In the genomic region with DNA sequence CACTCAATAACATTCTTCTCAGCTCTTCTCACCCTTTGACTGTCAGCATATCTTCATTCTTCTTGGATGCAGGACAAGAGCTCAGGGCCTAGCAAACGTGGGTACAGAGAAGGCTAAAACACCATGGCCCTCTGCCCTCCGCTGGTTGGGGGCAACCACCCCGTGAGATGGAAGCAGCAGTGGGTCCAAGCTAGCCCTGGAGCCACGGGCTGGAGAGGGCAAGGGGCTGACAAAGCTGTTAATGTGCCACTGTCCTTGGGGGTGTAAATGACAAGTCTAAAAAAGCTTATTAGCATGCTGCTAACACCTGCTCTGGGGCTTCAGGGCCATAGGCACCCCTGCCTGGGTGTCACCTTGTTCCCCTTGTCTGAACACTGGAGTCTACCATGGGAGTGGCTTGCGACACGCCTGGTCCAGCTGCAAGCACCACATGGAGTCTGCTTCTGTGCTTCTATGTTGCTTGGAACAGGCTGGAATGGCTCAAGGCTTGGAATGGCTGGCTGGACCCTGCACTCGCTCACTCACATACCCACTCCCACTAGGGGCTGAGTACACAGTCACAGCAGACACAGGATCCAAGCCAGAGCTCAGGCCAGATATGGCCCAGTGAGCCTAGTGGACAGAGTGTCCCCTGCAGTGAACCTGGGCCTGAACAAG, we compare ENCODE assay signal across 34 cellular contexts.
"Had no signal": no experiment of that assay in that cellular context is flagged by ENCODE, and none has a peak within 500 bp of the region (broad histone marks: within the 10 kb centered on the region; RNA-seq: fewer than 3 reads in every experiment).

No MANE protein-coding gene starts in this region.

- H3K4me1 Mint-ChIP-seq: activated CD4-positive, alpha-beta T cell treated with anti-CD3 and anti-CD28 coated beads, Interleukin-2, amount 10 ng/mL, durations not matched to agents 24 days and 14 days; activated naive CD4-positive, alpha-beta T cell treated with anti-CD3 and anti-CD28 coated beads, Interleukin-2, amount 50 U/mL, for 24 hours; activated naive CD8-positive, alpha-beta T cell treated with anti-CD3 and anti-CD28 coated beads, Interleukin-2, amount 10 ng/mL, durations not matched to agents 7 days and 5 days had no signal

- H3K27me3 Mint-ChIP-seq: activated CD4-positive, alpha-beta T cell treated with anti-CD3 and anti-CD28 coated beads, Interleukin-2, amount 10 ng/mL, durations not matched to agents 24 days and 14 days; activated CD8-positive, alpha-beta T cell treated with anti-CD3 and anti-CD28 coated beads for 36 hours; activated naive CD4-positive, alpha-beta T cell treated with anti-CD3 and anti-CD28 coated beads, Interleukin-2, amount 50 U/mL, for 24 hours; activated naive CD8-positive, alpha-beta T cell treated with anti-CD3 and anti-CD28 coated beads, Interleukin-2, amount 10 ng/mL, durations not matched to agents 7 days and 5 days; activated T-cell treated with anti-CD3 and anti-CD28 coated beads, Interleukin-2, amount 50 U/mL, for 24 hours had no signal

- H3K9me3 ChIP-seq: body of pancreas, breast epithelium, MG63, Peyer's patch had no signal

- DNase-seq: activated CD4-positive, alpha-beta T cell treated with anti-CD3 and anti-CD28 coated beads, Interleukin-2, amount 10 ng/mL, durations not matched to agents 24 days and 14 days; activated CD4-positive, alpha-beta T cell treated with anti-CD3 and anti-CD28 coated beads, Interleukin-2, amount 50 U/mL, for 4 hours; activated CD4-positive, CD25-positive, alpha-beta regulatory T cell; activated CD8-positive, alpha-beta T cell treated with anti-CD3 and anti-CD28 coated beads for 36 hours; activated gamma-delta T cell; activated naive CD4-positive, alpha-beta T cell treated with Interleukin-2 at 50 U/mL for 16 hours; activated naive CD8-positive, alpha-beta T cell treated with anti-CD3 and anti-CD28 coated beads, Interleukin-2, amount 10 ng/mL, durations not matched to agents 7 days and 5 days; activated T-cell treated with anti-CD3 and anti-CD28 coated beads, Interleukin-2, amount 50 U/mL, for 24 hours; amygdala; body of pancreas; caudate nucleus; Kasumi-1; KG1; MG63; NCI-H1048; NCI-H1105 treated with DMSO at 0.1 percent for 48 hours; NCI-H1436; NCI-H1694 treated with DMSO at 0.1 percent for 48 hours; NCI-H2029; NCI-H345; NCI-H524 treated with DMSO at 0.1 percent for 48 hours; PC-3; Peyer's patch; RPMI8226; SIG-M5; T-helper 1 cell; T-helper 2 cell; T-helper 9 cell; WERI-Rb-1 had no signal

- H3K4me1 ChIP-seq: body of pancreas, breast epithelium, Peyer's patch had no signal

- H3K27me3 ChIP-seq: body of pancreas, breast epithelium, MG63, Peyer's patch had no signal

- H3K36me3 Mint-ChIP-seq: activated naive CD4-positive, alpha-beta T cell treated with anti-CD3 and anti-CD28 coated beads, Interleukin-2, amount 50 U/mL, for 24 hours; activated naive CD8-positive, alpha-beta T cell treated with anti-CD3 and anti-CD28 coated beads, Interleukin-2, amount 10 ng/mL, durations not matched to agents 7 days and 5 days had no signal

- FAIRE-seq: astrocyte had no signal

- H3K9me3 Mint-ChIP-seq: activated CD4-positive, alpha-beta T cell treated with anti-CD3 and anti-CD28 coated beads, Interleukin-2, amount 10 ng/mL, durations not matched to agents 24 days and 14 days; activated CD8-positive, alpha-beta T cell treated with anti-CD3 and anti-CD28 coated beads for 36 hours; activated naive CD4-positive, alpha-beta T cell treated with anti-CD3 and anti-CD28 coated beads, Interleukin-2, amount 50 U/mL, for 24 hours; activated naive CD8-positive, alpha-beta T cell treated with anti-CD3 and anti-CD28 coated beads, Interleukin-2, amount 10 ng/mL, durations not matched to agents 7 days and 5 days; activated T-helper 2 cell treated with anti-CD3 and anti-CD28 coated beads, Interferon-gamma antibody, Interleukin-2, Interleukin-4, amounts not matched to agents 10 μg/mL and 5 μg/mL and 100 μg/mL, durations not matched to agents 14 hours and 24 hours and 36 hours had no signal

- H3K27ac ChIP-seq: body of pancreas, breast epithelium, Peyer's patch, WERI-Rb-1 had no signal

- ATAC-seq: activated CD8-positive, alpha-beta T cell treated with anti-CD3 and anti-CD28 coated beads for 36 hours; body of pancreas; PC-3; SK-N-SH treated with all-trans-retinoic acid at 6 μM for 48 hours had no signal

- H3K36me3 ChIP-seq: breast epithelium, MG63, Peyer's patch, WERI-Rb-1 had no signal

- H3K4me3 ChIP-seq: body of pancreas, breast epithelium, MG63, Peyer's patch had no signal

- H3K27ac Mint-ChIP-seq: activated CD4-positive, alpha-beta T cell treated with anti-CD3 and anti-CD28 coated beads, Interleukin-2, amount 10 ng/mL, durations not matched to agents 24 days and 14 days; activated CD8-positive, alpha-beta T cell treated with anti-CD3 and anti-CD28 coated beads for 36 hours; activated naive CD4-positive, alpha-beta T cell treated with anti-CD3 and anti-CD28 coated beads, Interleukin-2, amount 50 U/mL, for 24 hours; activated naive CD8-positive, alpha-beta T cell treated with anti-CD3 and anti-CD28 coated beads, Interleukin-2, amount 10 ng/mL, durations not matched to agents 7 days and 5 days; activated T-cell treated with anti-CD3 and anti-CD28 coated beads, Interleukin-2, amount 50 U/mL, for 24 hours; activated T-helper 2 cell treated with anti-CD3 and anti-CD28 coated beads, Interferon-gamma antibody, Interleukin-2, Interleukin-4, amounts not matched to agents 10 μg/mL and 5 μg/mL and 100 μg/mL, durations not matched to agents 14 hours and 24 hours and 36 hours had no signal

- H3K4me3 Mint-ChIP-seq: activated CD4-positive, alpha-beta T cell treated with anti-CD3 and anti-CD28 coated beads, Interleukin-2, amount 10 ng/mL, durations not matched to agents 24 days and 14 days; activated CD8-positive, alpha-beta T cell treated with anti-CD3 and anti-CD28 coated beads for 36 hours; activated naive CD4-positive, alpha-beta T cell treated with anti-CD3 and anti-CD28 coated beads, Interleukin-2, amount 50 U/mL, for 24 hours; activated naive CD8-positive, alpha-beta T cell treated with anti-CD3 and anti-CD28 coated beads, Interleukin-2, amount 10 ng/mL, durations not matched to agents 7 days and 5 days; activated T-cell treated with anti-CD3 and anti-CD28 coated beads, Interleukin-2, amount 50 U/mL, for 24 hours had no signal
